Comparison of ENCODE assay signal across 9 cellular contexts in the genomic region with DNA sequence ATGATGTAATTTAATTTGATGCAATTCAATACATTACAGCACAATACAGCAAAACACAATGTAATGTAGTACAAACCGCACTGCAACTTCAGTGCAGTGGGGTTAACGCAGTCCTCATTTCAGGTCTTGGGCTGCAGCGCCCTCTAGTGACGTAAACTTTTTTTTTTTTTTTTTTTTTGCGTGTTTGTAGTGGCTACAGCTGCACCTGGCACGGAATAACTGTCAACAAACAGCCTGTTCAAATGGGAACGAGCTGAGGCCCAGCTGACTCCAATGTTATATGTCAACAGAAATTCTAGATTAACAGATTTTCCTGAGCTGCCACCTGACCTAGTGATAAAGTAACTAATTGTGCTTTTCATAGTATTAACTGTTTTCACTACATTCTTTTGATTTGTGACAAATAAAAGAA. TPM values are rescaled to one million over a fixed set of nuclear protein-coding genes. Genes with fewer than 3 reads are reported as not detected.
A peak's percentile ranks its signal among the peaks of the same experiment; 100 is the strongest.
DNase-seq lines count a peak whose midpoint lies in the region; ATAC-seq, FAIRE-seq and TF ChIP-seq lines count a peak whose summit lies in the region.
"Had no signal": no experiment of that assay in that cellular context is flagged by ENCODE, and none has a peak within 500 bp of the region (broad histone marks: within the 10 kb centered on the region; RNA-seq: fewer than 3 reads in every experiment).

No MANE protein-coding gene starts in this region.

- H3K4me1 Mint-ChIP-seq in endothelial cell (ENCODE audit: unreplicated experiment) = no peaks in the 10 kb centered on the region
- no peaks in the 10 kb centered on the region for H3K4me1 Mint-ChIP-seq in naive thymus-derived CD4-positive, alpha-beta T cell
- H3K4me1 Mint-ChIP-seq: immature natural killer cell had no signal

- H3K4me2 ChIP-seq in A549 = peak overlapping the region; percentile 48

- H3K27me3 ChIP-seq in H7 (ENCODE audit: control insufficient read depth, insufficient read depth, low read length) (no peaks in the 10 kb centered on the region), Peyer's patch (no peaks in the 10 kb centered on the region)
- H3K27me3 ChIP-seq in naive thymus-derived CD4-positive, alpha-beta T cell (ENCODE audit: control insufficient read depth in 2 of 2, insufficient read depth in 2 of 2, low read length in 2 of 2) = no peaks in the 10 kb centered on the region

- TF ChIP-seq POLR2A in A549 (IDR thresholded peaks at IDR 0.05; ENCODE audit: low read length) (no peak), Peyer's patch (IDR thresholded peaks at IDR 0.05) (no peak)

- no peak overlapping the region for H3K27ac Mint-ChIP-seq in endothelial cell (ENCODE audit: unreplicated experiment)
- H3K27ac Mint-ChIP-seq in naive thymus-derived CD4-positive, alpha-beta T cell = no peak overlapping the region
- H3K27ac Mint-ChIP-seq: immature natural killer cell had no signal

- no peak overlapping the region for H3K27ac ChIP-seq in A549
- H3K27ac ChIP-seq in Peyer's patch = no peak overlapping the region
- H3K27ac ChIP-seq in naive thymus-derived CD4-positive, alpha-beta T cell (ENCODE audit: low read depth, low read length) = no peak overlapping the region

- peaks cover 1% of the 10 kb centered on the region for H3K27me3 Mint-ChIP-seq in endothelial cell (ENCODE audit: unreplicated experiment)
- H3K27me3 Mint-ChIP-seq in naive thymus-derived CD4-positive, alpha-beta T cell = peaks cover 0 to 20% (median 12%) of the 10 kb centered on the region in 5 donors

- peak; percentile 67 for TF ChIP-seq CTCF in A549 (IDR thresholded peaks at IDR 0.05)
- peak in 5 of 6 experiments; percentile 25 to 72 (median 63) for TF ChIP-seq CTCF in Peyer's patch (IDR thresholded peaks at IDR 0.05)
- TF ChIP-seq CTCF in endothelial cell (IDR thresholded peaks at IDR 0.05; ENCODE audit: unreplicated experiment) = peak; percentile 92

- POLR2A ChIA-PET in A549 (lab: Yijun Ruan, JAX) = no interaction called here
- POLR2A ChIA-PET in naive thymus-derived CD4-positive, alpha-beta T cell (lab: Charles Lee) = no interaction called here

- H3K4me1 ChIP-seq in A549 (no peaks in the 10 kb centered on the region), Peyer's patch (no peaks in the 10 kb centered on the region)
- no peaks in the 10 kb centered on the region for H3K4me1 ChIP-seq in naive thymus-derived CD4-positive, alpha-beta T cell (ENCODE audit: control insufficient read depth in 2 of 2, insufficient read depth in 2 of 2, low read length in 2 of 2)

- no peak overlapping the region for H3K4me3 ChIP-seq in A549
- H3K4me3 ChIP-seq in H7 (ENCODE audit: insufficient read depth, low read depth, low read length) = no peak overlapping the region
- H3K4me3 ChIP-seq in Peyer's patch = no peak overlapping the region
- no peak overlapping the region for H3K4me3 ChIP-seq in naive thymus-derived CD4-positive, alpha-beta T cell (ENCODE audit: low read length)

- no peaks in the 10 kb centered on the region for H3K36me3 Mint-ChIP-seq in endothelial cell (ENCODE audit: low read depth, unreplicated experiment)
- H3K36me3 Mint-ChIP-seq in naive thymus-derived CD4-positive, alpha-beta T cell = no peaks in the 10 kb centered on the region
- H3K36me3 Mint-ChIP-seq: immature natural killer cell had no signal

- intact Hi-C loops in naive thymus-derived CD4-positive, alpha-beta T cell (cut with micrococcal nuclease) = loop anchor here (1.0 to 10.0 kb wide), 8 partner anchors 60 to 1329 kb away; no protein-coding TSS in a partner anchor

- peak; percentile 70 to 79; a peak in 5 of 6 replicates for ATAC-seq in A549
- peak; percentile 61 for ATAC-seq in naive thymus-derived CD4-positive, alpha-beta T cell

- H3K9me3 Mint-ChIP-seq in endothelial cell (ENCODE audit: unreplicated experiment) = no peaks in the 10 kb centered on the region
- H3K9me3 Mint-ChIP-seq in naive thymus-derived CD4-positive, alpha-beta T cell = no peaks in the 10 kb centered on the region
- H3K9me3 Mint-ChIP-seq: immature natural killer cell had no signal

- CTCF ChIA-PET in A549 (lab: Yijun Ruan, JAX) = interaction anchor here (0.6 to 5.0 kb wide), 27 partner anchors 10 to 1050 kb away, joined by 3 to 57 read pairs (median 3); no protein-coding TSS in a partner anchor
- CTCF ChIA-PET in naive thymus-derived CD4-positive, alpha-beta T cell (lab: Charles Lee) = interaction anchor here (0.6 kb wide), 1 partner anchor 148 kb away, joined by 4 read pairs; no protein-coding TSS in a partner anchor

- H3K9me3 ChIP-seq in A549 (no peaks in the 10 kb centered on the region), Peyer's patch (no peaks in the 10 kb centered on the region)
- H3K9me3 ChIP-seq in naive thymus-derived CD4-positive, alpha-beta T cell (ENCODE audit: control insufficient read depth in 2 of 3, low read length in 3 of 3) = no peaks in the 10 kb centered on the region

- H3K4me3 Mint-ChIP-seq in endothelial cell (ENCODE audit: unreplicated experiment) = no peak overlapping the region
- H3K4me3 Mint-ChIP-seq in naive thymus-derived CD4-positive, alpha-beta T cell = no peak overlapping the region
- H3K4me3 Mint-ChIP-seq: immature natural killer cell had no signal

- WGBS in A549 (ENCODE audit: missing lambda C conversion rate) = 0% methylated on average over 7 of the region's 7 CpGs

- peak; percentile 29 to 34 for DNase-seq in A549 (ENCODE audit: low read depth in 1 of 2, low spot score in 1 of 2)
- DNase-seq in GM04504 (ENCODE audit: low read depth) = peak; percentile 30
- peak; percentile 49 for DNase-seq in H7
- DNase-seq in LoVo (ENCODE audit: low spot score) = peak; percentile 57
- peak in 2 of 3 donors; percentile 47 to 62 for DNase-seq in Peyer's patch
- DNase-seq in endothelial cell (ENCODE audit: low spot score) = peak; percentile 21
- DNase-seq in naive thymus-derived CD4-positive, alpha-beta T cell = peak in 5 of 9 donors; percentile 3 to 32 (median 15)
- no peak for DNase-seq in cortex of kidney (lab: John Stamatoyannopoulos, UW)

- H3K36me3 ChIP-seq in H7 (replicated peaks; ENCODE audit: control insufficient read depth, insufficient read depth, low read length) (no peaks in the 10 kb centered on the region), Peyer's patch (no peaks in the 10 kb centered on the region)
- no peaks in the 10 kb centered on the region for H3K36me3 ChIP-seq in naive thymus-derived CD4-positive, alpha-beta T cell (ENCODE audit: control insufficient read depth in 2 of 3, insufficient read depth in 3 of 3, low read length in 3 of 3)

- no peak for FAIRE-seq in A549 (lab: Jason Lieb, UNC)

- peak; percentile 86 for TF ChIP-seq RAD21 in A549 (conservative IDR thresholded peaks at IDR 0.05 in 1 of 2, IDR thresholded peaks at IDR 0.05 in 1 of 2)

- no peak for TF ChIP-seq EP300 in A549 (IDR thresholded peaks at IDR 0.05)

TF ChIP-seq in A549, 52 proteins besides CTCF, POLR2A, EP300 and RAD21:
- TF ChIP-seq MAFK (IDR thresholded peaks at IDR 0.05; ENCODE audit: partially characterized antibody) (no peak), SREBF2 (IDR thresholded peaks at IDR 0.05) (no peak), SMC3 (IDR thresholded peaks at IDR 0.05) (peak; percentile 88)
TF ChIP-seq in A549: peak in this region for 1.

RNA-seq across cellular contexts. Expression of a gene that starts 33.5 kb away (rescaled TPM):
- polyA plus RNA-seq in A549 (2011; rRNA removed) (4.4 and 5.9 TPM in 2 replicates), A549 (2017; fragmentation: RNase III; extraction: RNeasy Plus Mini Kit Qiagen cat#74134 plus additional on column Dnase treatment) (1.6 to 1.8 TPM (median 1.8 TPM) in 3 replicates)
- polyA plus RNA-seq in A549 (2012; cell fraction: cytosol; rRNA removed) = 0.33 and 0.43 TPM in 2 replicates
- 0.28 and 0.32 TPM in 2 replicates for polyA plus RNA-seq in A549 (2012; cell fraction: nucleus; rRNA removed)
- polyA minus RNA-seq in A549 (2011; rRNA and poly(A)+ RNA removed) = 3.3 and 4.0 TPM in 2 replicates
- total RNA-seq in H7 (2014; rRNA removed; shearing (Covaris generic)) = 0.22 and 0.66 TPM in 2 replicates
- total RNA-seq in Peyer's patch (10 to 100 TPM; 37.3 to 48.7 (median 41.6) TPM), endothelial cell (ENCODE audit: unreplicated experiment) (not detected)
- under 1 TPM in 4 of 5 experiments, not detected in 1; 0.05 to 0.42 (median 0.15) TPM for total RNA-seq in naive thymus-derived CD4-positive, alpha-beta T cell
- under 1 TPM; 0.04 to 0.20 TPM for polyA plus RNA-seq in naive thymus-derived CD4-positive, alpha-beta T cell
- polyA plus RNA-seq: immature natural killer cell had no signal

Comparison
In these comparisons a context has a peak if more than half of its experiments do, and no peak if none do; other contexts are left out.
1. RNA of a gene that starts 33.5 kb away (total RNA-seq): 37.3 to 48.7 TPM in Peyer's patch; 0.22 to 0.66 TPM in H7, 0.05 to 0.42 TPM in naive thymus-derived CD4-positive, alpha-beta T cell and not detected in endothelial cell (single experiment); every median in the first group is over 10 times any median in the second.
2. Peak in every context shown above with its lines, with median percentiles within 50 percentile points of each other: CTCF ChIP-seq.